ENCODE assay signal across 8 cellular contexts in the genomic region with DNA sequence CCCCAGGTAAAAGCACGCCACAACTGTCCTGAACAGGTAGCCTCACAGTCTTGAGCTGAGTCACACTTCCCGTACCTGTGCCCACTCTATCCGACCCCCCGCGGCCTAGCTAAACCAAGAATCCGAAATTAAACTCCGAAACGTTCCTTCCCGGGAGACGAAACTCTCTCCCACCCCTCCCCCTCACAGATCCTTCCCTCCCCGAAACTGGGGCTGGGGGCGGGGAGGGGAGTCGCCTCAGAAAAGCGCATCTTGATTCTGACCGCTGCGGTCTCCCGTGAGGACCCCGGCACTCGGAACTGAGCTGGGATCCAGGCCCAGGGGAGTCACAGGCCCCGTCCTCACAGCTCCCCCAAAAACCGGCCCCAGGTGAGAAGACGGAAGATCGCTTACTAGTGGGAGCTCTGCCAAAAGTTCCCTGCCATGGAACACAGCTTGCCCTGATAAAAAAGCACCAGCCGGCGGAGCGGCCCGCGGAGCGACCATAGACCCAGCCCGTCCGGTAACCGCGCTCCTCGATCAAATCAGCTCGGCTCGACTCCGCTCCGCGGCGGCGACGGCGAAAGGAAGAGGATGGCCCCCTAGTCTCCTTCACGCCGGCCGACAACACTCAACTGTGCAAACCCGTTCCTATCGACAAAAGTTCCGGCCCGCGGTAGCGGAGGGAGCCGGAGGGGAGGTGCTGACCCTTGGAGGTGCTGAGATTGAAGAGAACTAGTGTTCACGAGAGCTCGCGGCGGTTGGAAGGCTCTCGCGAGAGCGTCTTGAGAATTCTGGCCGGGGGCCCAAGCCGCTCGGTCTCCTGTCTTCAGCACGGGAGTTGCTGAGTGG. TPM values are rescaled to one million over a fixed set of nuclear protein-coding genes. Genes with fewer than 3 reads are reported as not detected.
A peak's percentile ranks its signal among the peaks of the same experiment; 100 is the strongest.
DNase-seq lines count a peak whose midpoint lies in the region; TF ChIP-seq lines count a peak whose summit lies in the region.

A gene with protein sequence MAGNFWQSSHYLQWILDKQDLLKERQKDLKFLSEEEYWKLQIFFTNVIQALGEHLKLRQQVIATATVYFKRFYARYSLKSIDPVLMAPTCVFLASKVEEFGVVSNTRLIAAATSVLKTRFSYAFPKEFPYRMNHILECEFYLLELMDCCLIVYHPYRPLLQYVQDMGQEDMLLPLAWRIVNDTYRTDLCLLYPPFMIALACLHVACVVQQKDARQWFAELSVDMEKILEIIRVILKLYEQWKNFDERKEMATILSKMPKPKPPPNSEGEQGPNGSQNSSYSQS (minus strand): TSS at position 558 of the 831 bp plus-strand sequence. CDS start 133 bp downstream, at position 425.

- H3K4me1 ChIP-seq in SK-N-SH (ENCODE audit: control insufficient read depth in 1 of 2, insufficient read depth in 2 of 2, low read depth in 1 of 2, low read length in 1 of 2): peaks cover 2 to 19% of the 10 kb centered on the region in 2 experiments; a peak in 2 of 4 replicates

- TF ChIP-seq RAD21 in SK-N-SH (IDR thresholded peaks at IDR 0.05; ENCODE audit: low read length): peak; percentile 5; the same call in 1 of the 2 replicates

- no peaks in the 10 kb centered on the region for H3K27me3 ChIP-seq in SK-N-SH (ENCODE audit: insufficient read depth)

- peak within 1 kb of the TSS; percentile 100 for H3K4me3 Mint-ChIP-seq in activated naive CD4-positive, alpha-beta T cell treated with anti-CD3 and anti-CD28 coated beads, Interleukin-2, amount 50 U/mL, for 24 hours

- peak within 1 kb of the TSS; percentile 99 for H3K27ac Mint-ChIP-seq in activated naive CD4-positive, alpha-beta T cell treated with anti-CD3 and anti-CD28 coated beads, Interleukin-2, amount 50 U/mL, for 24 hours

- peak within 1 kb of the TSS; percentile 97 for H3K9ac ChIP-seq in SK-N-SH

- peak within 1 kb of the TSS; percentile 83 for H3K4me2 ChIP-seq in SK-N-SH

- WGBS in SK-N-SH (ENCODE audit: low lambda C conversion rate): 2% methylated on average over 51 of the region's 64 CpGs

- peak within 1 kb of the TSS; percentile 75 to 87 for H3K27ac ChIP-seq in SK-N-SH (ENCODE audit: low read depth in 2 of 2, low read length in 1 of 2)
- H3K27ac ChIP-seq in temporal lobe (ENCODE audit: low read depth, low read length): no peak within 1 kb of the TSS

- peaks cover 43% of the 10 kb centered on the region for H3K4me1 Mint-ChIP-seq in activated naive CD4-positive, alpha-beta T cell treated with anti-CD3 and anti-CD28 coated beads, Interleukin-2, amount 50 U/mL, for 24 hours

- H3K36me3 Mint-ChIP-seq in activated naive CD4-positive, alpha-beta T cell treated with anti-CD3 and anti-CD28 coated beads, Interleukin-2, amount 50 U/mL, for 24 hours: peaks cover 5% of the 10 kb centered on the region

- no peak for TF ChIP-seq CTCF in SK-N-SH (IDR thresholded peaks at IDR 0.05)

- H3K4me3 ChIP-seq in SK-N-SH (ENCODE audit: low read depth in 2 of 2, low read length in 1 of 2): peak within 1 kb of the TSS; percentile 95 to 96

- peaks cover 37% of the 10 kb centered on the region for H4K20me1 ChIP-seq in SK-N-SH (ENCODE audit: insufficient read depth)

- no peaks in the 10 kb centered on the region for H3K36me3 ChIP-seq in SK-N-SH (replicated peaks in 1 of 2; ENCODE audit: control insufficient read depth in 1 of 2, insufficient read depth in 2 of 2, low read length in 1 of 2)

- POLR2A ChIA-PET in HEK293T (lab: Yijun Ruan, JAX): interaction anchor here (0.7 to 2.4 kb wide), 28 partner anchors 8 to 184 kb away, joined by 3 to 22 read pairs (median 5); partner anchors contain the start of genes COQ3, PNISR and USP45
- POLR2A ChIA-PET in SK-N-SH (lab: Yijun Ruan, JAX): interaction anchor here (0.5 to 1.5 kb wide), 15 partner anchors 8 to 219 kb away, joined by 3 to 7 read pairs (median 3); partner anchors contain the start of genes FAXC and PNISR

- CTCF ChIA-PET in HEK293T (lab: Yijun Ruan, JAX) (interaction anchor here (1.0 to 1.5 kb wide), 3 partner anchors 20 to 58 kb away, joined by 3 to 4 read pairs (median 4); no protein-coding TSS in a partner anchor), SK-N-SH (lab: Yijun Ruan, JAX) (interaction anchor here (0.7 to 2.0 kb wide), 8 partner anchors 14 to 242 kb away, joined by 3 to 6 read pairs (median 3); partner anchors contain the start of gene USP45)

- 0 out of 4 replicates have a peak, but pooled peaks of 1 of the 2 experiments have one; percentile 54 for TF ChIP-seq EP300 in SK-N-SH (IDR thresholded peaks at IDR 0.05; ENCODE audit: borderline replicate concordance in 1 of 2, low read depth in 1 of 2, low read length in 1 of 2)

- H3K9me2 ChIP-seq in SK-N-SH: no peaks in the 10 kb centered on the region

- H2AFZ ChIP-seq in SK-N-SH (ENCODE audit: low read depth): peak within 1 kb of the TSS; percentile 97

- H3K9me3 ChIP-seq in SK-N-SH: no peaks in the 10 kb centered on the region

- DNase-seq in GM03348 (ENCODE audit: low spot score) (peak; percentile 96), HEK293T (ENCODE audit: extremely low spot score) (peak; percentile 91), NAMALWA (ENCODE audit: low spot score) (peak; percentile 98), SK-N-SH (peak; percentile 91), glomerular endothelial cell (ENCODE audit: extremely low read depth, low read depth, low spot score) (peak; percentile 81), occipital lobe (lab: John Stamatoyannopoulos, UW) (peak; percentile 90)

- no peaks in the 10 kb centered on the region for H3K9me3 Mint-ChIP-seq in activated naive CD4-positive, alpha-beta T cell treated with anti-CD3 and anti-CD28 coated beads, Interleukin-2, amount 50 U/mL, for 24 hours

- peaks cover 52% of the 10 kb centered on the region for H3K79me2 ChIP-seq in SK-N-SH (ENCODE audit: insufficient read depth)

- H3F3A ChIP-seq in SK-N-SH (replicated peaks; ENCODE audit: insufficient read depth): peaks cover 4% of the 10 kb centered on the region

- H3K27me3 Mint-ChIP-seq in activated naive CD4-positive, alpha-beta T cell treated with anti-CD3 and anti-CD28 coated beads, Interleukin-2, amount 50 U/mL, for 24 hours: no peaks in the 10 kb centered on the region

TF ChIP-seq in HEK293T, 16 proteins besides CTCF, POLR2A, EP300 and RAD21 (continues in another document):
- TF ChIP-seq ELF4 (IDR thresholded peaks at IDR 0.05) (peak; percentile 43), LEF1 (IDR thresholded peaks at IDR 0.05; ENCODE audit: borderline replicate concordance) (no peak), FOXK2 (IDR thresholded peaks at IDR 0.05) (no peak), FOXA1 (IDR thresholded peaks at IDR 0.05) (no peak), FOXM1 (IDR thresholded peaks at IDR 0.05; ENCODE audit: borderline replicate concordance) (peak; percentile 80), BHLHE40 (IDR thresholded peaks at IDR 0.05; ENCODE audit: borderline replicate concordance) (no peak), HDGF (IDR thresholded peaks at IDR 0.05; ENCODE audit: borderline replicate concordance) (no peak), SP1 (IDR thresholded peaks at IDR 0.05) (peak; percentile 52; the same call in 1 of the 2 replicates), ZNF384 (IDR thresholded peaks at IDR 0.05) (no peak), ARNT (IDR thresholded peaks at IDR 0.05) (0 out of 2 replicates have a peak, but pooled peaks have one; percentile 38), SUZ12 (IDR thresholded peaks at IDR 0.05) (no peak), TARDBP (IDR thresholded peaks at IDR 0.05) (no peak), NFRKB (IDR thresholded peaks at IDR 0.05) (0 out of 2 replicates have a peak, but pooled peaks have one; percentile 22)
- TF ChIP-seq, protein P1, sequence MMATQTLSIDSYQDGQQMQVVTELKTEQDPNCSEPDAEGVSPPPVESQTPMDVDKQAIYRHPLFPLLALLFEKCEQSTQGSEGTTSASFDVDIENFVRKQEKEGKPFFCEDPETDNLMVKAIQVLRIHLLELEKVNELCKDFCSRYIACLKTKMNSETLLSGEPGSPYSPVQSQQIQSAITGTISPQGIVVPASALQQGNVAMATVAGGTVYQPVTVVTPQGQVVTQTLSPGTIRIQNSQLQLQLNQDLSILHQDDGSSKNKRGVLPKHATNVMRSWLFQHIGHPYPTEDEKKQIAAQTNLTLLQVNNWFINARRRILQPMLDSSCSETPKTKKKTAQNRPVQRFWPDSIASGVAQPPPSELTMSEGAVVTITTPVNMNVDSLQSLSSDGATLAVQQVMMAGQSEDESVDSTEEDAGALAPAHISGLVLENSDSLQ (IDR thresholded peaks at IDR 0.05): peak; percentile 34; the same call in 1 of the 2 replicates

TF ChIP-seq in SK-N-SH, 30 proteins besides CTCF, POLR2A, EP300 and RAD21 (continues in another document):
- TF ChIP-seq POLR2AphosphoS5 (IDR thresholded peaks at IDR 0.05; ENCODE audit: low read depth, low read length) (peak; percentile 95), ELF1 (IDR thresholded peaks at IDR 0.05) (peak; percentile 53; the same call in 1 of the 2 replicates), RFX5 (IDR thresholded peaks at IDR 0.05; ENCODE audit: low read length) (no peak), YY1 (IDR thresholded peaks at IDR 0.05; ENCODE audit: low read depth) (peak; percentile 64; the same call in 1 of the 2 replicates), TCF12 (IDR thresholded peaks at IDR 0.05) (peak; percentile 36; the same call in 1 of the 2 replicates), SMC3 (IDR thresholded peaks at IDR 0.05; ENCODE audit: low read depth, low read length) (0 out of 2 replicates have a peak, but pooled peaks have one; percentile 7), FOSL2 (IDR thresholded peaks at IDR 0.05; ENCODE audit: borderline replicate concordance, low read depth) (no peak), SIN3A (IDR thresholded peaks at IDR 0.05; ENCODE audit: borderline replicate concordance, low read depth, low read length) (peak; percentile 96; the same call in 1 of the 2 replicates)
- TF ChIP-seq, protein P2, sequence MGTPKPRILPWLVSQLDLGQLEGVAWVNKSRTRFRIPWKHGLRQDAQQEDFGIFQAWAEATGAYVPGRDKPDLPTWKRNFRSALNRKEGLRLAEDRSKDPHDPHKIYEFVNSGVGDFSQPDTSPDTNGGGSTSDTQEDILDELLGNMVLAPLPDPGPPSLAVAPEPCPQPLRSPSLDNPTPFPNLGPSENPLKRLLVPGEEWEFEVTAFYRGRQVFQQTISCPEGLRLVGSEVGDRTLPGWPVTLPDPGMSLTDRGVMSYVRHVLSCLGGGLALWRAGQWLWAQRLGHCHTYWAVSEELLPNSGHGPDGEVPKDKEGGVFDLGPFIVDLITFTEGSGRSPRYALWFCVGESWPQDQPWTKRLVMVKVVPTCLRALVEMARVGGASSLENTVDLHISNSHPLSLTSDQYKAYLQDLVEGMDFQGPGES (IDR thresholded peaks at IDR 0.05; ENCODE audit: low read depth, low read length): no peak

RNA-seq across cellular contexts. Expression of the gene that starts here (rescaled TPM):
- polyA plus RNA-seq in SK-N-SH (2012; rRNA removed): 16.0 and 21.8 TPM in 2 replicates
- polyA plus RNA-seq in SK-N-SH (2012; cell fraction: cytosol; rRNA removed): 28.0 and 31.7 TPM in 2 replicates
- polyA plus RNA-seq in SK-N-SH (2012; cell fraction: nucleus; rRNA removed): 7.4 and 40.1 TPM in 2 replicates
- total RNA-seq in glomerular endothelial cell (35.4 and 44.7 TPM in 2 replicates), occipital lobe (111 TPM), temporal lobe (63.4 TPM)
